8 cellular contexts compared by ENCODE assay signal in the genomic region with DNA sequence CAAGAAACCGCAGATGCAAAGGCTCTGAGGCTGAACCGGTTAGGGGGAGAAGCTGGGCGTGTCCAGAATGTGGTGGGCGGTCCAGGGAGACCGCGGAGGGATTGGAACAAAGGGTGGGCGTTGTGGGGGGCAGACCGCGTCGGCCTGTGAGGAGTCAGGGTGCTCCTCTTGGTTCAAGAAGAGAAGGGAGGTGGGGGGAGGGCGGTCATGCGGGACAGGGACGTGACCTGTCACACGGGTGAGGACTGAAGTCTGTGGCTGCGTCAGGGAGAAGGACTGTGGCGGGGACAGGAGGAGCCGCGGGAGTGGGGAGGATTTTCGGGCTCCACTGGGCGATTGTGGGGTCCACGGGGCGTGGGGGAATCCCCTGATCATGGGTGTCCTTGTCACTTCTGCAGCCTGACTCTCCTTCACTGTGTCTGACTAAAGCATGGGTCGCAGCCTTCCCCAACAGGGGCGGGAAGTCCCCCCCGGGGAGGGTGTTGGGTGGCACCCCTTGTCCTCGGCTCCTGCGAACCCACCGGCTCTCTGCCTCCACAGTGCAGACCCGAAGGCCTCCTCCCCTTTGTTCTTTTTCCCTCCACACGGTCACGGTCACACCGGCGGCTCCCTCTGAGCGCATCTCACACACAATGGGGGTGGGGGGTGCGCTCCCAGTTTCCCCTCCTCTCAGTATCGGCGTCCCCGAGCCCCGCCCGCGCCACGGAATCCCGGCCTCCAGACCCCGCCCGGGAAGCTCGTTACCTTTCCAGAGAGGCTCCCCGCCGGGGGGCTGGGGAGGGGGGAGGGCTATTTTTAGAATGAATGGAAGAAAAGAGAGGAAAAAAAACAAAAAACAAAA. TPM values are rescaled to one million over a fixed set of nuclear protein-coding genes. Genes with fewer than 3 reads are reported as not detected.
DNase-seq lines count a peak whose midpoint lies in the region; ATAC-seq, FAIRE-seq and TF ChIP-seq lines count a peak whose summit lies in the region.

No MANE protein-coding gene starts in this region.

- peak overlapping the region; percentile 75 for H2BK5ac ChIP-seq in H1 (ENCODE audit: low read depth, low read length)

- TF ChIP-seq RAD21 in H1 (IDR thresholded peaks at IDR 0.05 in 1 of 2, conservative IDR thresholded peaks at IDR 0.05 in 1 of 2; ENCODE audit: low read depth in 2 of 2, low read length in 2 of 2), result no peak

- peak overlapping the region; percentile 88 to 94 for H3K4me2 ChIP-seq in H1 (ENCODE audit: insufficient read depth in 1 of 2, low read depth in 2 of 2, low read length in 2 of 2)

- H3K4me3 Mint-ChIP-seq in T-helper 1 cell treated with Interleukin-12 subunit alpha and Interleukin-12 subunit beta and Interleukin-4 antibody, amounts not matched to agents 30 μg/mL and 1 μg/mL, for 36 hours, result peak overlapping the region; percentile 53

- H3K9me3 Mint-ChIP-seq in T-helper 1 cell treated with Interleukin-12 subunit alpha and Interleukin-12 subunit beta and Interleukin-4 antibody, amounts not matched to agents 30 μg/mL and 1 μg/mL, for 36 hours, result no peaks in the 10 kb centered on the region

- POLR2A ChIA-PET in H1 (lab: Charles Lee; ENCODE audit: partially characterized antibody), result interaction anchor here (0.5 to 4.1 kb wide), 8 partner anchors 8 to 331 kb away, joined by 3 to 21 read pairs (median 4); a partner anchor contains a TSS

- no peaks in the 10 kb centered on the region for H3K36me3 Mint-ChIP-seq in T-helper 1 cell treated with Interleukin-12 subunit alpha and Interleukin-12 subunit beta and Interleukin-4 antibody, amounts not matched to agents 30 μg/mL and 1 μg/mL, for 36 hours (ENCODE audit: low read depth)

- H3K27me3 ChIP-seq in H1 (replicated peaks in 1 of 4; ENCODE audit: control insufficient read depth in 3 of 4, extremely low read depth in 1 of 4, insufficient read depth in 3 of 4, low read length in 3 of 4), result peaks cover 19 to 55% (median 48%) of the 10 kb centered on the region in 4 experiments

- H3K27ac ChIP-seq in H1 (ENCODE audit: low read depth, low read length), result no peak overlapping the region

- H3K23ac ChIP-seq in H1 (ENCODE audit: insufficient read length), result no peak overlapping the region

- H3K36me3 ChIP-seq in H1 (ENCODE audit: control insufficient read depth in 2 of 4, insufficient read depth in 4 of 4, low read length in 3 of 4), result no peaks in the 10 kb centered on the region

- no peaks in the 10 kb centered on the region for H3K79me2 ChIP-seq in H1 (ENCODE audit: control insufficient read depth in 1 of 2, insufficient read depth in 2 of 2, low read length in 2 of 2)

- ATAC-seq in stimulated activated naive CD8-positive, alpha-beta T cell treated with anti-CD3 and anti-CD28 coated beads, Interleukin-15, Interleukin-2, amounts not matched to agents 100 U/mL and 50 U/mL, for 24 hours, result peak; percentile 19
- ATAC-seq in HG03442 (IDR thresholded peaks at IDR 0.05; ENCODE audit: unreplicated experiment), result no peak

- peak overlapping the region; percentile 53 for H4K5ac ChIP-seq in H1 (ENCODE audit: insufficient read length, low read depth, low read length)

- H3K18ac ChIP-seq in H1 (ENCODE audit: extremely low read depth, low read length), result peak overlapping the region; percentile 85

- H3K56ac ChIP-seq in H1 (replicated peaks; ENCODE audit: insufficient read length, low read depth, low read length), result no peak overlapping the region

- FAIRE-seq in H1 (lab: Jason Lieb, UNC) (no peak), HTR-8/SVneo (lab: Jason Lieb, UNC) (no peak)

- peak overlapping the region in 1 of 4 experiments; percentile 7; a peak in 2 of 7 replicates for H3K9ac ChIP-seq in H1 (replicated peaks in 1 of 4; ENCODE audit: extremely low read depth in 1 of 4, low read depth in 3 of 4, low read length in 3 of 4)

- peak overlapping the region; percentile 78 for H2BK120ac ChIP-seq in H1 (replicated peaks; ENCODE audit: low read depth, low read length)

- peak overlapping the region; percentile 95; the same call in 1 of the 2 replicates for H2BK20ac ChIP-seq in H1 (ENCODE audit: low read length)

- no peak for TF ChIP-seq EP300 in H1 (IDR thresholded peaks at IDR 0.05; ENCODE audit: borderline replicate concordance in 1 of 2, low read depth in 2 of 2, low read length in 2 of 2)

- H3K27ac Mint-ChIP-seq in T-helper 1 cell treated with Interleukin-12 subunit alpha and Interleukin-12 subunit beta and Interleukin-4 antibody, amounts not matched to agents 30 μg/mL and 1 μg/mL, for 36 hours, result peak overlapping the region; percentile 24

- peak overlapping the region; percentile 92; the same call in 1 of the 2 replicates for H2BK12ac ChIP-seq in H1 (ENCODE audit: low read depth, low read length)

- H3K27me3 Mint-ChIP-seq in T-helper 1 cell treated with Interleukin-12 subunit alpha and Interleukin-12 subunit beta and Interleukin-4 antibody, amounts not matched to agents 30 μg/mL and 1 μg/mL, for 36 hours (ENCODE audit: low read depth), result peaks cover 52% of the 10 kb centered on the region

- DNase-seq in activated T-cell treated with anti-CD3 and anti-CD28 coated beads for 24 hours (ENCODE audit: low read depth) (peak; percentile 17), activated T-cell treated with anti-CD3 and anti-CD28 coated beads for 4 hours (no peak), H1 (ENCODE audit: low read depth in 1 of 2, low spot score in 2 of 2) (peak in 1 of 2 experiments; percentile 70), HTR-8/SVneo (ENCODE audit: insufficient read length, low spot score) (no peak), DMS153 treated with DMSO at 0.1 percent for 48 hours (lab: John Stamatoyannopoulos, UW; ENCODE audit: unreplicated experiment) (no peak)
- peak; percentile 60 for DNase-seq in stimulated activated naive CD8-positive, alpha-beta T cell treated with anti-CD3 and anti-CD28 coated beads, Interleukin-15, Interleukin-2, amounts not matched to agents 100 U/mL and 50 U/mL, for 24 hours

- peak overlapping the region; percentile 48 to 73 (median 52) for H3K4me3 ChIP-seq in H1 (ENCODE audit: extremely low read depth in 1 of 4, insufficient read depth in 2 of 4, low read depth in 3 of 4, low read length in 4 of 4)

- H3K23me2 ChIP-seq in H1 (ENCODE audit: low read depth, low read length), result peaks cover 30% of the 10 kb centered on the region

- peak overlapping the region; percentile 91; the same call in 1 of the 2 replicates for H2AK5ac ChIP-seq in H1 (ENCODE audit: low read depth, low read length)

- 4% methylated on average over 41 of the region's 48 CpGs; no CpG with 5 or more reads in 1 of the 2 experiments for WGBS in H1 (ENCODE audit: extremely low coverage in 1 of 2, insufficient coverage in 1 of 2, insufficient read length in 1 of 2, insufficient replicate concordance in 2 of 2, low coverage in 1 of 2, low lambda C conversion rate in 2 of 2, missing lambda C conversion rate in 1 of 2), 2 experiments

- TF ChIP-seq POLR2A in H1 (IDR thresholded peaks at IDR 0.05; ENCODE audit: control extremely low read depth in 1 of 2, low read depth in 2 of 2, low read length in 2 of 2), result no peak

- peaks cover 29% of the 10 kb centered on the region for H3K4me1 Mint-ChIP-seq in T-helper 1 cell treated with Interleukin-12 subunit alpha and Interleukin-12 subunit beta and Interleukin-4 antibody, amounts not matched to agents 30 μg/mL and 1 μg/mL, for 36 hours (ENCODE audit: low read depth)

- H3K79me1 ChIP-seq in H1 (ENCODE audit: low read depth, low read length), result no peaks in the 10 kb centered on the region

- no peak overlapping the region for H3K14ac ChIP-seq in H1 (ENCODE audit: insufficient read length)

- H3K4me1 ChIP-seq in H1 (replicated peaks in 1 of 4; ENCODE audit: control insufficient read depth in 3 of 4, insufficient read depth in 4 of 4, low read length in 3 of 4), result peaks cover 0 to 42% (median 23%) of the 10 kb centered on the region in 4 experiments; a peak in 6 of 7 replicates

- H3K4ac ChIP-seq in H1 (replicated peaks; ENCODE audit: insufficient read length, low read depth, low read length), result peak overlapping the region; percentile 60

- CTCF ChIA-PET in H1 (lab: Charles Lee; ENCODE audit: partially characterized antibody), result interaction anchor here (1.0 to 21.5 kb wide), 4 partner anchors 12 to 91 kb away, joined by 3 to 271 read pairs (median 6); a partner anchor contains a TSS

- peaks cover 0 to 2% of the 10 kb centered on the region in 2 experiments for H4K20me1 ChIP-seq in H1 (replicated peaks in 1 of 2; ENCODE audit: control insufficient read depth in 1 of 2, insufficient read depth in 2 of 2, low read length in 2 of 2)

- H4K91ac ChIP-seq in H1 (replicated peaks; ENCODE audit: insufficient read length, low read length), result peak overlapping the region; percentile 97

- TF ChIP-seq CTCF in H1 (IDR thresholded peaks at IDR 0.05; ENCODE audit: control extremely low read depth in 1 of 3, insufficient read depth in 1 of 3, low read depth in 1 of 3, low read length in 3 of 3), result no peak

- H4K8ac ChIP-seq in H1 (ENCODE audit: extremely low read depth, insufficient read depth, low read length), result peak overlapping the region; percentile 90

- H3K9me3 ChIP-seq in H1 (ENCODE audit: insufficient read depth in 2 of 2, low read depth in 1 of 2, low read length in 1 of 2), result no peaks in the 10 kb centered on the region

- no peak overlapping the region; the same call in 1 of the 2 replicates for H2BK15ac ChIP-seq in H1 (ENCODE audit: low read length)

- no peak overlapping the region for H2AFZ ChIP-seq in H1 (ENCODE audit: low read length)

RNA-seq across cellular contexts. Expression of a gene that starts 16.4 kb away (rescaled TPM):
- total RNA-seq in H1 (2021; fragmentation: NEBNext Ultra II Directional; extraction: Animal tissue kit (Norgen Biotek cat#: 25700)), result 9.3 and 11.0 TPM in 2 replicates
- polyA plus RNA-seq in H1 (2011; rRNA removed), result 12.5 and 19.3 TPM in 2 replicates
- polyA plus RNA-seq in H1 (2011; cell fraction: cytosol; rRNA removed), result 13.7 TPM
- 21.8 TPM for polyA plus RNA-seq in H1 (2011; cell fraction: nucleus; rRNA removed)
- 4.1 to 10.5 TPM (median 8.4 TPM) in 4 replicates for polyA plus RNA-seq in H1 (2012, experiment 1 of 2)
- polyA plus RNA-seq in H1 (2012, experiment 2 of 2), result 5.8 TPM
- polyA plus RNA-seq in H1 (2013, experiment 1 of 2), result 6.0 TPM
- 5.9 TPM for polyA plus RNA-seq in H1 (2013, experiment 2 of 2)
- polyA minus RNA-seq in H1 (2011; rRNA and poly(A)+ RNA removed), result 6.7 and 7.7 TPM in 2 replicates
- 15.0 TPM for polyA minus RNA-seq in H1 (2011; cell fraction: cytosol; rRNA and poly(A)+ RNA removed)
- 14.4 TPM for polyA minus RNA-seq in H1 (2011; cell fraction: nucleus; rRNA and poly(A)+ RNA removed)

RNA-seq across cellular contexts. Expression of a gene that starts 17.7 kb away (rescaled TPM):
- total RNA-seq in H1 (2021; fragmentation: NEBNext Ultra II Directional; extraction: Animal tissue kit (Norgen Biotek cat#: 25700)), result 101 and 103 TPM in 2 replicates
- 95.2 and 135 TPM in 2 replicates for polyA plus RNA-seq in H1 (2011; rRNA removed)
- 144 TPM for polyA plus RNA-seq in H1 (2011; cell fraction: cytosol; rRNA removed)
- 88.6 TPM for polyA plus RNA-seq in H1 (2011; cell fraction: nucleus; rRNA removed)
- polyA plus RNA-seq in H1 (2012, experiment 1 of 2), result 87.6 to 144 TPM (median 124 TPM) in 4 replicates
- polyA plus RNA-seq in H1 (2012, experiment 2 of 2), result 94.8 TPM
- 71.0 TPM for polyA plus RNA-seq in H1 (2013, experiment 1 of 2)
- 71.2 TPM for polyA plus RNA-seq in H1 (2013, experiment 2 of 2)
- polyA minus RNA-seq in H1 (2011; rRNA and poly(A)+ RNA removed), result 5.9 and 7.2 TPM in 2 replicates
- polyA minus RNA-seq in H1 (2011; cell fraction: cytosol; rRNA and poly(A)+ RNA removed), result 27.8 TPM
- polyA minus RNA-seq in H1 (2011; cell fraction: nucleus; rRNA and poly(A)+ RNA removed), result 20.0 TPM

RNA-seq across cellular contexts. Expression of a gene that starts 57.4 kb away (rescaled TPM):
- total RNA-seq in H1 (2021; fragmentation: NEBNext Ultra II Directional; extraction: Animal tissue kit (Norgen Biotek cat#: 25700)), result 6.2 and 6.9 TPM in 2 replicates
- polyA plus RNA-seq in H1 (2011; rRNA removed), result 5.4 and 5.8 TPM in 2 replicates
- polyA plus RNA-seq in H1 (2011; cell fraction: cytosol; rRNA removed), result 6.6 TPM
- 9.2 TPM for polyA plus RNA-seq in H1 (2011; cell fraction: nucleus; rRNA removed)
- 5.2 to 7.8 TPM (median 5.9 TPM) in 4 replicates for polyA plus RNA-seq in H1 (2012, experiment 1 of 2)
- 4.6 TPM for polyA plus RNA-seq in H1 (2012, experiment 2 of 2)
- 3.4 TPM for polyA plus RNA-seq in H1 (2013, experiment 1 of 2)
- polyA plus RNA-seq in H1 (2013, experiment 2 of 2), result 3.6 TPM
- 2.7 and 6.1 TPM in 2 replicates for polyA minus RNA-seq in H1 (2011; rRNA and poly(A)+ RNA removed)
- 7.0 TPM for polyA minus RNA-seq in H1 (2011; cell fraction: cytosol; rRNA and poly(A)+ RNA removed)
- polyA minus RNA-seq in H1 (2011; cell fraction: nucleus; rRNA and poly(A)+ RNA removed), result 10.7 TPM

Comparison
In these comparisons a context has a peak if more than half of its experiments do, and no peak if none do; other contexts are left out.
1. DNase-seq: peak in activated T-cell treated with anti-CD3 and anti-CD28 coated beads for 24 hours (single experiment) and stimulated activated naive CD8-positive, alpha-beta T cell treated with anti-CD3 and anti-CD28 coated beads, Interleukin-15, Interleukin-2, amounts not matched to agents 100 U/mL and 50 U/mL, for 24 hours (single experiment); none in activated T-cell treated with anti-CD3 and anti-CD28 coated beads for 4 hours (single experiment), HTR-8/SVneo (single experiment) and DMS153 treated with DMSO at 0.1 percent for 48 hours (single experiment).